In genomic region chr2:68119504-68119903, GRCh38 we compare ENCODE assay signal across 18 cellular contexts.
"Had no signal": no experiment of that assay in that cellular context is flagged by ENCODE, and none has a peak within 500 bp of the region (broad histone marks: within the 10 kb centered on the region; RNA-seq: fewer than 3 reads in every experiment).

No MANE protein-coding gene starts in this region.

- DNase-seq: activated CD4-positive, alpha-beta T cell treated with anti-CD3 and anti-CD28 coated beads for 36 hours; activated CD4-positive, alpha-beta T cell treated with anti-CD3 and anti-CD28 coated beads, Interleukin-2, amount 50 U/mL, for 48 hours; amniotic stem cell; effector CD8-positive, alpha-beta T cell; gastrocnemius medialis; head of caudate nucleus; kidney; left ventricle myocardium inferior; mammary epithelial cell; ovary; psoas muscle; right cardiac atrium; upper lobe of left lung had no signal

- H3K36me3 Mint-ChIP-seq: activated naive CD8-positive, alpha-beta T cell had no signal

- H3K4me3 Mint-ChIP-seq: activated CD4-positive, alpha-beta T cell treated with anti-CD3 and anti-CD28 coated beads for 36 hours; activated naive CD8-positive, alpha-beta T cell; dendritic cell treated with granulocyte-macrophage colony-stimulating factor and Interleukin-4, amounts not matched to agents 40 ng/mL and 50 ng/mL, for 4 days had no signal

- H3K27me3 ChIP-seq: cardiac muscle cell, gastrocnemius medialis, ovary, upper lobe of left lung had no signal

- H3K36me3 ChIP-seq: cardiac muscle cell, gastrocnemius medialis, left ventricle myocardium inferior, ovary, thoracic aorta, upper lobe of left lung had no signal

- H3K27me3 Mint-ChIP-seq: activated CD4-positive, alpha-beta T cell treated with anti-CD3 and anti-CD28 coated beads for 36 hours; dendritic cell treated with granulocyte-macrophage colony-stimulating factor and Interleukin-4, amounts not matched to agents 40 ng/mL and 50 ng/mL, for 4 days had no signal

- H3K4me3 ChIP-seq: cardiac muscle cell, gastrocnemius medialis, left ventricle myocardium inferior, ovary, psoas muscle, skin epidermis, thoracic aorta, upper lobe of left lung had no signal

- H3K9me3 Mint-ChIP-seq: dendritic cell treated with granulocyte-macrophage colony-stimulating factor and Interleukin-4, amounts not matched to agents 40 ng/mL and 50 ng/mL, for 4 days had no signal

- H3K27ac Mint-ChIP-seq: activated CD4-positive, alpha-beta T cell treated with anti-CD3 and anti-CD28 coated beads for 36 hours; activated naive CD8-positive, alpha-beta T cell; dendritic cell treated with granulocyte-macrophage colony-stimulating factor and Interleukin-4, amounts not matched to agents 40 ng/mL and 50 ng/mL, for 4 days had no signal

- H3K27ac ChIP-seq: cardiac muscle cell, gastrocnemius medialis, left ventricle myocardium inferior, ovary, psoas muscle, skin epidermis, thoracic aorta, upper lobe of left lung had no signal

- H3K9me3 ChIP-seq: gastrocnemius medialis, left ventricle myocardium inferior, ovary, psoas muscle, thoracic aorta, upper lobe of left lung had no signal
